15 cellular contexts compared by ENCODE assay signal in genomic region chr12:132557969-132558856, GRCh38. TPM values are rescaled to one million over a fixed set of nuclear protein-coding genes. Genes with fewer than 3 reads are reported as not detected.
A peak's percentile ranks its signal among the peaks of the same experiment; 100 is the strongest.
DNase-seq lines count a peak whose midpoint lies in the region; ATAC-seq and TF ChIP-seq lines count a peak whose summit lies in the region.
"Had no signal": no experiment of that assay in that cellular context is flagged by ENCODE, and none has a peak within 500 bp of the region (broad histone marks: within the 10 kb centered on the region; RNA-seq: fewer than 3 reads in every experiment).

No MANE protein-coding gene starts in this region.

- H3F3A ChIP-seq in neural progenitor cell (ENCODE audit: low read depth) = peaks cover 22% of the 10 kb centered on the region

- H3K27ac ChIP-seq in neural progenitor cell = no peak overlapping the region
- H3K27ac ChIP-seq: adrenal gland had no signal

- H2AFZ ChIP-seq in neural progenitor cell (replicated peaks) = no peak overlapping the region

- peaks cover 60% of the 10 kb centered on the region for H3K27me3 ChIP-seq in neural progenitor cell
- H3K27me3 ChIP-seq: adrenal gland had no signal

- ATAC-seq in activated CD4-positive, alpha-beta T cell treated with anti-CD3 and anti-CD28 coated beads for 36 hours = no peak
- no peak for ATAC-seq in HG02588 (IDR thresholded peaks at IDR 0.05; ENCODE audit: unreplicated experiment)

- CTCF ChIA-PET in activated CD4-positive, alpha-beta T cell treated with anti-CD3 and anti-CD28 coated beads for 36 hours (lab: Charles Lee) = interaction anchor here (0.6 to 1.3 kb wide), 2 partner anchors 98 to 118 kb away, joined by 3 to 4 read pairs; no protein-coding TSS in a partner anchor

- POLR2A ChIA-PET in activated CD4-positive, alpha-beta T cell treated with anti-CD3 and anti-CD28 coated beads for 36 hours (lab: Charles Lee) = no interaction called here

- no peaks in the 10 kb centered on the region for H3K9me3 Mint-ChIP-seq in activated CD4-positive, alpha-beta T cell treated with anti-CD3 and anti-CD28 coated beads for 36 hours (ENCODE audit: low read depth)
- H3K9me3 Mint-ChIP-seq in activated T-helper 1 cell treated with anti-CD3 and anti-CD28 coated beads, Interleukin-12 subunit alpha, Interleukin-12 subunit beta, Interleukin-2, Interleukin-4 antibody, amounts not matched to agents 30 ng/mL and 10 ng/mL and 1 ng/mL, durations not matched to agents 14 hours and 24 hours and 36 hours = no peaks in the 10 kb centered on the region
- no peaks in the 10 kb centered on the region for H3K9me3 Mint-ChIP-seq in neural progenitor cell
- H3K9me3 Mint-ChIP-seq: dendritic cell treated with granulocyte-macrophage colony-stimulating factor and Interleukin-4, amounts not matched to agents 40 ng/mL and 50 ng/mL, for 4 days had no signal

- intact Hi-C loops in activated CD4-positive, alpha-beta T cell treated with anti-CD3 and anti-CD28 coated beads for 36 hours (cut with DNase I, micrococcal nuclease) = no loop called here
- intact Hi-C loops in activated T-helper 1 cell treated with anti-CD3 and anti-CD28 coated beads, Interleukin-12 subunit alpha, Interleukin-12 subunit beta, Interleukin-2, Interleukin-4 antibody, amounts not matched to agents 30 ng/mL and 10 ng/mL and 1 ng/mL, durations not matched to agents 14 hours and 24 hours and 36 hours (cut with micrococcal nuclease) = no loop called here

- H3K4me2 ChIP-seq in neural progenitor cell = peak overlapping the region; percentile 82

- no peak for TF ChIP-seq CTCF in neural progenitor cell (IDR thresholded peaks at IDR 0.05)
- no peak for TF ChIP-seq CTCF in GM10266 (IDR thresholded peaks at IDR 0.05; ENCODE audit: control insufficient read depth, insufficient read depth, low read depth, missing control alignments)

- H3K4me1 Mint-ChIP-seq in activated CD4-positive, alpha-beta T cell treated with anti-CD3 and anti-CD28 coated beads for 36 hours = peaks cover 13% of the 10 kb centered on the region
- peaks cover 8% of the 10 kb centered on the region for H3K4me1 Mint-ChIP-seq in activated T-helper 1 cell treated with anti-CD3 and anti-CD28 coated beads, Interleukin-12 subunit alpha, Interleukin-12 subunit beta, Interleukin-2, Interleukin-4 antibody, amounts not matched to agents 30 ng/mL and 10 ng/mL and 1 ng/mL, durations not matched to agents 14 hours and 24 hours and 36 hours (ENCODE audit: low read depth)
- H3K4me1 Mint-ChIP-seq in neural progenitor cell = peaks cover 18% of the 10 kb centered on the region

- H3K27ac Mint-ChIP-seq in activated CD4-positive, alpha-beta T cell treated with anti-CD3 and anti-CD28 coated beads for 36 hours = no peak overlapping the region
- H3K27ac Mint-ChIP-seq in activated T-helper 1 cell treated with anti-CD3 and anti-CD28 coated beads, Interleukin-12 subunit alpha, Interleukin-12 subunit beta, Interleukin-2, Interleukin-4 antibody, amounts not matched to agents 30 ng/mL and 10 ng/mL and 1 ng/mL, durations not matched to agents 14 hours and 24 hours and 36 hours = no peak overlapping the region
- H3K27ac Mint-ChIP-seq in neural progenitor cell = no peak overlapping the region
- H3K27ac Mint-ChIP-seq: dendritic cell treated with granulocyte-macrophage colony-stimulating factor and Interleukin-4, amounts not matched to agents 40 ng/mL and 50 ng/mL, for 4 days had no signal

- H3K27me3 Mint-ChIP-seq in activated CD4-positive, alpha-beta T cell treated with anti-CD3 and anti-CD28 coated beads for 36 hours = peaks cover 7% of the 10 kb centered on the region
- H3K27me3 Mint-ChIP-seq in activated T-helper 1 cell treated with anti-CD3 and anti-CD28 coated beads, Interleukin-12 subunit alpha, Interleukin-12 subunit beta, Interleukin-2, Interleukin-4 antibody, amounts not matched to agents 30 ng/mL and 10 ng/mL and 1 ng/mL, durations not matched to agents 14 hours and 24 hours and 36 hours (ENCODE audit: insufficient read depth) = peaks cover 5% of the 10 kb centered on the region
- peaks cover 8% of the 10 kb centered on the region for H3K27me3 Mint-ChIP-seq in neural progenitor cell (ENCODE audit: insufficient read depth, low read depth)

- H3K4me1 ChIP-seq in neural progenitor cell = peaks cover 9% of the 10 kb centered on the region

- no peaks in the 10 kb centered on the region for H3K36me3 ChIP-seq in neural progenitor cell
- H3K36me3 ChIP-seq: adrenal gland had no signal

- no peak overlapping the region for H3K4me3 Mint-ChIP-seq in activated CD4-positive, alpha-beta T cell treated with anti-CD3 and anti-CD28 coated beads for 36 hours
- H3K4me3 Mint-ChIP-seq in activated T-helper 1 cell treated with anti-CD3 and anti-CD28 coated beads, Interleukin-12 subunit alpha, Interleukin-12 subunit beta, Interleukin-2, Interleukin-4 antibody, amounts not matched to agents 30 ng/mL and 10 ng/mL and 1 ng/mL, durations not matched to agents 14 hours and 24 hours and 36 hours = peak overlapping the region; percentile 30
- peak overlapping the region; percentile 77 for H3K4me3 Mint-ChIP-seq in neural progenitor cell

- peak overlapping the region; percentile 61 for H3K4me3 ChIP-seq in Jurkat, Clone E6-1 (ENCODE audit: low read length)
- H3K4me3 ChIP-seq in neural progenitor cell = no peak overlapping the region

- H4K20me1 ChIP-seq in neural progenitor cell (ENCODE audit: low read depth) = peaks cover 31% of the 10 kb centered on the region

- H3K9ac ChIP-seq in neural progenitor cell = no peak overlapping the region

- H3K36me3 Mint-ChIP-seq in activated CD4-positive, alpha-beta T cell treated with anti-CD3 and anti-CD28 coated beads for 36 hours (ENCODE audit: low read depth) = no peaks in the 10 kb centered on the region
- no peaks in the 10 kb centered on the region for H3K36me3 Mint-ChIP-seq in activated T-helper 1 cell treated with anti-CD3 and anti-CD28 coated beads, Interleukin-12 subunit alpha, Interleukin-12 subunit beta, Interleukin-2, Interleukin-4 antibody, amounts not matched to agents 30 ng/mL and 10 ng/mL and 1 ng/mL, durations not matched to agents 14 hours and 24 hours and 36 hours (ENCODE audit: low read depth)
- no peaks in the 10 kb centered on the region for H3K36me3 Mint-ChIP-seq in neural progenitor cell

- no peaks in the 10 kb centered on the region for H3K9me3 ChIP-seq in neural progenitor cell (ENCODE audit: low read depth)
- H3K9me3 ChIP-seq: adrenal gland had no signal

- peak; percentile 43 for DNase-seq in activated CD4-positive, alpha-beta T cell treated with anti-CD3 and anti-CD28 coated beads for 36 hours
- no peak for DNase-seq in activated CD4-positive, alpha-beta T cell treated with anti-CD3 and anti-CD28 coated beads, Interleukin-2, amount 50 U/mL, for 4 hours
- no peak for DNase-seq in Jurkat, Clone E6-1 (ENCODE audit: low read depth, low spot score)
- DNase-seq in activated T-helper 1 cell treated with anti-CD3 and anti-CD28 coated beads, Interleukin-12 subunit alpha, Interleukin-12 subunit beta, Interleukin-2, Interleukin-4 antibody, amounts not matched to agents 30 ng/mL and 10 ng/mL and 1 ng/mL, durations not matched to agents 14 hours and 24 hours and 36 hours (ENCODE audit: low spot score) = no peak
- DNase-seq in neural progenitor cell (ENCODE audit: low spot score) = no peak
- DNase-seq in GM10266 (ENCODE audit: extremely low spot score) = no peak
- DNase-seq in superior temporal gyrus (ENCODE audit: extremely low spot score) = no peak
- DNase-seq: adrenal gland, kidney, NCI-H1092 treated with DMSO at 0.1 percent for 48 hours had no signal

- peaks cover 23% of the 10 kb centered on the region for H3K79me2 ChIP-seq in neural progenitor cell (ENCODE audit: low read depth)

RNA-seq across cellular contexts. Expression of gene LRCOL1, which starts 52.2 kb away (rescaled TPM):
- total RNA-seq in activated CD4-positive, alpha-beta T cell treated with anti-CD3 and anti-CD28 coated beads for 36 hours = not detected
- polyA plus RNA-seq in Jurkat, Clone E6-1 (2012; ENCODE audit: insufficient read depth, insufficient read length) = not detected
- not detected in 2 replicates for total RNA-seq in activated T-helper 1 cell treated with anti-CD3 and anti-CD28 coated beads, Interleukin-12 subunit alpha, Interleukin-12 subunit beta, Interleukin-2, Interleukin-4 antibody, amounts not matched to agents 30 ng/mL and 10 ng/mL and 1 ng/mL, durations not matched to agents 14 hours and 24 hours and 36 hours
- 0.34 TPM in 1 of 2 replicates, not detected in the other for total RNA-seq in neural progenitor cell (ENCODE audit: low replicate concordance)
- total RNA-seq: myocyte, NCI-H460, ureter had no signal
